12 cellular contexts compared by ENCODE assay signal in the genomic region with DNA sequence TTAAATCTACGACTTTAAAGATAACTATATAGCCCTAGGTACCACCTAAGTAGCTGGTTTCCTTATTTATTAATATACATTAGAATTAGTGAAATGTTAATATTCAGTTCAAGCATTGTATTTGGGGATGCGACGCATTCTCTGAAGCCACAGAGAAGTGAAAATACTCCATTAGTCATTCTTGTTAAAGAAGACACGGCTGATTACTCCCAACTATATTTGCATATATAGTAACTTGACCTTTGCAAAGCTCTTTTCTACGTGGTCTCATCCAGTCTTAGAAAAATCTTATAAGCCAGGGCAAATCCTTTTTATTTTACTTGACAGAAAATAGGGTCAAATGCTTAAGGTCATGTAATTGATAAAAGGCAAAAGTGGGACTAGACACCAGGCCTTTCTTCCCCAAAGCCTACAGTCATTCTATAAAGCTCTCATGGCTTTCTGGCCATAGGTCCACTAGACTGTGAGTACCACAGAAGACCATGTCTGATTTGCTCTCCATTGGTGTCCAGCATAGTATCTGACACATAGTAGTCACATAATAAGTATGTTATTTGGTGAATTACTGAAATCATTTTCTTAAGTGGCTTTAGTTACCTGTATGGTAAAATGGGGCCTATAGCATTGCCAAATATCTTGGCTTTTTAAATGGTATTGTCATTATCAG.
DNase-seq lines count a peak whose midpoint lies in the region; ATAC-seq lines count a peak whose summit lies in the region.
"Had no signal": no experiment of that assay in that cellular context is flagged by ENCODE, and none has a peak within 500 bp of the region (broad histone marks: within the 10 kb centered on the region; RNA-seq: fewer than 3 reads in every experiment).

No MANE protein-coding gene starts in this region.

- peaks cover 28 to 40% of the 10 kb centered on the region in 2 donors for H3K4me1 Mint-ChIP-seq in stimulated activated naive B cell treated with anti-CD40 and anti-IgM and Interleukin-4, amounts not matched to agents 10 μg/mL and 1 μg/mL and 100 μg/mL, for 72 hours

- peak; percentile 55 to 62 for ATAC-seq in activated CD4-positive, CD25-positive, alpha-beta regulatory T cell treated with anti-CD3 and anti-CD28 coated beads, Interleukin-2, amount 50 U/mL, for 24 hours
- ATAC-seq in GM21737 (IDR thresholded peaks at IDR 0.05; ENCODE audit: unreplicated experiment), result peak; percentile 88
- ATAC-seq in HG03280 (IDR thresholded peaks at IDR 0.05; ENCODE audit: unreplicated experiment), result peak; percentile 90
- peak; percentile 91 to 93 for ATAC-seq in stimulated activated naive B cell treated with anti-CD40 and anti-IgM and Interleukin-4, amounts not matched to agents 10 μg/mL and 1 μg/mL and 100 μg/mL, for 72 hours (replicated peaks)

- H3K36me3 Mint-ChIP-seq in stimulated activated naive B cell treated with anti-CD40 and anti-IgM and Interleukin-4, amounts not matched to agents 10 μg/mL and 1 μg/mL and 100 μg/mL, for 72 hours, result peaks cover 15 to 17% of the 10 kb centered on the region in 2 donors
- H3K36me3 Mint-ChIP-seq: brain, type B pancreatic cell had no signal

- H3K9me3 Mint-ChIP-seq in stimulated activated naive B cell treated with anti-CD40 and anti-IgM and Interleukin-4, amounts not matched to agents 10 μg/mL and 1 μg/mL and 100 μg/mL, for 72 hours, result peaks cover 0 to 2% of the 10 kb centered on the region in 2 donors
- H3K9me3 Mint-ChIP-seq: brain, type B pancreatic cell had no signal

- peak overlapping the region; percentile 35 to 36 for H3K4me3 Mint-ChIP-seq in stimulated activated naive B cell treated with anti-CD40 and anti-IgM and Interleukin-4, amounts not matched to agents 10 μg/mL and 1 μg/mL and 100 μg/mL, for 72 hours
- H3K4me3 Mint-ChIP-seq: brain, type B pancreatic cell had no signal

- H3K27ac Mint-ChIP-seq in stimulated activated naive B cell treated with anti-CD40 and anti-IgM and Interleukin-4, amounts not matched to agents 10 μg/mL and 1 μg/mL and 100 μg/mL, for 72 hours, result peak overlapping the region; percentile 90
- H3K27ac Mint-ChIP-seq: brain, type B pancreatic cell had no signal

- H3K27me3 Mint-ChIP-seq in stimulated activated naive B cell treated with anti-CD40 and anti-IgM and Interleukin-4, amounts not matched to agents 10 μg/mL and 1 μg/mL and 100 μg/mL, for 72 hours, result no peaks in the 10 kb centered on the region
- H3K27me3 Mint-ChIP-seq: brain, type B pancreatic cell had no signal

- DNase-seq in activated CD4-positive, CD25-positive, alpha-beta regulatory T cell (lab: John Stamatoyannopoulos, UW), result no peak
- no peak for DNase-seq in stimulated activated naive B cell treated with anti-CD40 and anti-IgM and Interleukin-4, amounts not matched to agents 10 μg/mL and 1 μg/mL and 100 μg/mL, for 72 hours
- DNase-seq in C1 segment of cervical spinal cord (lab: John Stamatoyannopoulos, UW) (no peak), NCI-H2171 (lab: John Stamatoyannopoulos, UW) (no peak)
- DNase-seq in stimulated activated CD8-positive, alpha-beta memory T cell treated with anti-CD3 and anti-CD28 coated beads, Interleukin-4, amount 100 ng/mL, for 48 hours, result no peak
- DNase-seq: GF-D8; stimulated activated CD4-positive, alpha-beta T cell treated with anti-CD3 and anti-CD28 coated beads, Interleukin-4, amount 100 ng/mL, for 24 hours had no signal
